ENCODE assay signal across 8 cellular contexts in the genomic region with DNA sequence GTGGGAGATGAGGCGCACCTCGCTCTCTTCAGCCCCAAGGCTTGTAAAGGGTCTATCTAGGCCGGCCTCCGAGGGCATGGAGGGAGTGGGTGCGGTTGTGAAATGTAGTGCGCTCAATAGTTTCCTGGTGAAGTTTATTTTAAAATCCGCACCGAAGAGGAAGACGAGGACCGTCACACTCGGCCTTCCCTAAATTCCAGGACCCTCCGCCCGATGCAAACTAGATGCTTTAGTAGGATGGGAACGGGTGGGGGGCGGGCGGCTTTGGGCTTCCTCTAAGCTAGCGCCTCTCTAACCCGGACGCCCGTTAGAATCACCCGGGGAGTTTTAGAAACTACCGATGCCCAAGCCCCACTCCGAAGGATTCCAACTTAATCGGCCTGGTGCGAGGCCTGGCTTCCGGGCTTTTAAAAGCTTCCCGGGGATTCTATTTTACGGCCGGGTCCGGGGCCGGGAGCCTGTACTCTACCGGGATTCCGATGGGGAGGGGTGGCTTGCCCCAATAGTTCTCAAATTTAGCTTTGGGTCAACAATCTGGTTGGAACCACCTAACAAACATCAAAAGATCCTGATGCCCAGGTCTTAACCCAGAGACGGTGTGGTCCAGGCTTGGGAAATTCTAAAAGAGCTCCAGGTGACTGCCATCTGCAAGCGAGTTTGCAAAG. TPM values are rescaled to one million over a fixed set of nuclear protein-coding genes. Genes with fewer than 3 reads are reported as not detected.
DNase-seq lines count a peak whose midpoint lies in the region; ATAC-seq and TF ChIP-seq lines count a peak whose summit lies in the region.

No MANE protein-coding gene starts in this region.

- peak overlapping the region; percentile 54 for H3K27ac Mint-ChIP-seq in activated CD4-positive, alpha-beta T cell treated with anti-CD3 and anti-CD28 coated beads, Interleukin-2, amount 10 ng/mL, durations not matched to agents 7 days and 5 days

- H2AFZ ChIP-seq in KMS-11 (ENCODE audit: low read depth) = peak overlapping the region; percentile 97; the same call in 1 of the 2 replicates
- H2AFZ ChIP-seq in osteoblast (ENCODE audit: low read length) = peak overlapping the region; percentile 85

- no peaks in the 10 kb centered on the region for H4K20me1 ChIP-seq in KMS-11 (ENCODE audit: insufficient read depth)
- no peaks in the 10 kb centered on the region for H4K20me1 ChIP-seq in osteoblast (ENCODE audit: insufficient read depth, low read length)

- CTCF ChIA-PET in activated CD4-positive, alpha-beta T cell treated with anti-CD3 and anti-CD28 coated beads, Interleukin-2, amount 10 ng/mL, durations not matched to agents 7 days and 5 days (lab: Charles Lee) = interaction anchor here (0.6 to 3.1 kb wide), 58 partner anchors 10 to 562 kb away, joined by 3 to 40 read pairs (median 4); a partner anchor contains a TSS

- H3K27ac ChIP-seq in KMS-11 = no peak overlapping the region
- no peak overlapping the region for H3K27ac ChIP-seq in duodenal mucosa (ENCODE audit: low read depth, low read length)
- peak overlapping the region; percentile 8 for H3K27ac ChIP-seq in osteoblast (ENCODE audit: low read depth, low read length)

- H3K4me1 ChIP-seq in KMS-11 (ENCODE audit: low read depth, poor library complexity, severe bottlenecking) (peaks cover 20% of the 10 kb centered on the region), duodenal mucosa (ENCODE audit: control insufficient read depth in 1 of 2, insufficient read depth in 2 of 2, low read length in 2 of 2) (peaks cover 11 to 20% of the 10 kb centered on the region in 2 donors), osteoblast (ENCODE audit: insufficient read depth, low read length) (peaks cover 25% of the 10 kb centered on the region)

- no peaks in the 10 kb centered on the region for H3K36me3 ChIP-seq in KMS-11 (ENCODE audit: insufficient read depth)
- H3K36me3 ChIP-seq in duodenal mucosa (ENCODE audit: control insufficient read depth in 1 of 2, insufficient read depth in 2 of 2, low read length in 2 of 2) = no peaks in the 10 kb centered on the region
- H3K36me3 ChIP-seq in osteoblast (ENCODE audit: insufficient read depth, low read length) = no peaks in the 10 kb centered on the region

- peak; percentile 63 for TF ChIP-seq CTCF in KMS-11 (conservative IDR thresholded peaks at IDR 0.05; ENCODE audit: low read depth, low read length)
- no peak for TF ChIP-seq CTCF in osteoblast (IDR thresholded peaks at IDR 0.05; ENCODE audit: extremely low read depth, low read depth, low read length)

- DNase-seq in activated CD4-positive, alpha-beta T cell treated with anti-CD3 and anti-CD28 coated beads, Interleukin-2, amount 10 ng/mL, durations not matched to agents 7 days and 5 days = no peak
- DNase-seq in activated CD4-positive, alpha-beta T cell treated with anti-CD3 and anti-CD28 coated beads for 1 hour = no peak
- no peak for DNase-seq in osteoblast (ENCODE audit: insufficient read length, low spot score, missing footprints)
- DNase-seq in stimulated activated CD4-positive, alpha-beta T cell treated with anti-CD3 and anti-CD28 coated beads, Interleukin-12 subunit alpha, Interleukin-12 subunit beta, amount 100 ng/mL, for 4 hours = no peak

- H3K4me2 ChIP-seq in KMS-11 = peak overlapping the region; percentile 43
- H3K4me2 ChIP-seq in osteoblast (ENCODE audit: insufficient read depth, low read length) = peak overlapping the region; percentile 79

- H3K27me3 ChIP-seq in KMS-11 (ENCODE audit: insufficient read depth, low read depth) = peaks cover 3% of the 10 kb centered on the region; the same call in 1 of the 2 replicates
- no peaks in the 10 kb centered on the region for H3K27me3 ChIP-seq in duodenal mucosa (ENCODE audit: control insufficient read depth in 1 of 2, insufficient read depth in 2 of 2, low read length in 2 of 2)
- no peaks in the 10 kb centered on the region for H3K27me3 ChIP-seq in osteoblast (ENCODE audit: insufficient read depth, low read length)

- POLR2A ChIA-PET in activated CD4-positive, alpha-beta T cell treated with anti-CD3 and anti-CD28 coated beads, Interleukin-2, amount 10 ng/mL, durations not matched to agents 7 days and 5 days (lab: Charles Lee) = interaction anchor here (1.8 kb wide), 1 partner anchor 137 kb away, joined by 8 read pairs; a partner anchor contains a TSS

- H3K4me3 ChIP-seq in KMS-11 (IDR thresholded peaks at IDR 0.05; ENCODE audit: insufficient read depth, low read depth, low read length) = no peak overlapping the region
- peak overlapping the region; percentile 24 to 61 for H3K4me3 ChIP-seq in duodenal mucosa (ENCODE audit: low read depth in 1 of 2, low read length in 2 of 2)
- H3K4me3 ChIP-seq in osteoblast (ENCODE audit: insufficient read depth, low read length) = peak overlapping the region; percentile 93

- no peaks in the 10 kb centered on the region for H3K9me3 ChIP-seq in duodenal mucosa (ENCODE audit: control insufficient read depth in 1 of 2, low read length in 2 of 2)
- H3K9me3 ChIP-seq in osteoblast (ENCODE audit: low read depth, low read length) = no peaks in the 10 kb centered on the region

- H3K36me3 Mint-ChIP-seq in activated CD4-positive, alpha-beta T cell treated with anti-CD3 and anti-CD28 coated beads, Interleukin-2, amount 10 ng/mL, durations not matched to agents 7 days and 5 days (ENCODE audit: low read depth) = no peaks in the 10 kb centered on the region

- no peaks in the 10 kb centered on the region for H3K27me3 Mint-ChIP-seq in activated CD4-positive, alpha-beta T cell treated with anti-CD3 and anti-CD28 coated beads, Interleukin-2, amount 10 ng/mL, durations not matched to agents 7 days and 5 days

- peaks cover 27% of the 10 kb centered on the region for H3K4me1 Mint-ChIP-seq in activated CD4-positive, alpha-beta T cell treated with anti-CD3 and anti-CD28 coated beads, Interleukin-2, amount 10 ng/mL, durations not matched to agents 7 days and 5 days

- H3K9me3 Mint-ChIP-seq in activated CD4-positive, alpha-beta T cell treated with anti-CD3 and anti-CD28 coated beads, Interleukin-2, amount 10 ng/mL, durations not matched to agents 7 days and 5 days = no peaks in the 10 kb centered on the region

- H3K9ac ChIP-seq in KMS-11 (no peak overlapping the region), duodenal mucosa (ENCODE audit: low read depth in 1 of 2, low read length in 2 of 2) (peak overlapping the region in 1 of 2 donors; percentile 32)

- H3K79me2 ChIP-seq in KMS-11 (ENCODE audit: insufficient read depth, low read depth) (no peaks in the 10 kb centered on the region), osteoblast (ENCODE audit: insufficient read depth, low read length) (peaks cover 3% of the 10 kb centered on the region)

- no peak for ATAC-seq in HG02852 (IDR thresholded peaks at IDR 0.05; ENCODE audit: unreplicated experiment)
- no peak for ATAC-seq in GM19035 (IDR thresholded peaks at IDR 0.05; ENCODE audit: unreplicated experiment)

- H3K4me3 Mint-ChIP-seq in activated CD4-positive, alpha-beta T cell treated with anti-CD3 and anti-CD28 coated beads, Interleukin-2, amount 10 ng/mL, durations not matched to agents 7 days and 5 days = peak overlapping the region; percentile 63

RNA-seq across cellular contexts. Expression of a gene that starts 0.5 kb away (rescaled TPM):
- total RNA-seq in activated CD4-positive, alpha-beta T cell treated with anti-CD3 and anti-CD28 coated beads, Interleukin-2, amount 10 ng/mL, durations not matched to agents 7 days and 5 days = 10 to 100 TPM in 1 of 2 experiments, 1 to 10 TPM in 1; 7.4 to 10.6 TPM
- total RNA-seq in osteoblast = 2.4 and 2.9 TPM in 2 replicates
